8 cellular contexts compared by ENCODE assay signal in genomic region chr1:151198254-151199127, GRCh38. TPM values are rescaled to one million over a fixed set of nuclear protein-coding genes. Genes with fewer than 3 reads are reported as not detected.
DNase-seq lines count a peak whose midpoint lies in the region; TF ChIP-seq lines count a peak whose summit lies in the region.

Gene PIP5K1A (plus strand): TSS chr1:151198552. CDS start chr1:151198997, 445 bp downstream.

- H3K27ac ChIP-seq in HEK293 (ENCODE audit: extremely low read depth, low read depth, low read length): peak within 1 kb of the TSS; percentile 80
- H3K27ac ChIP-seq in subcutaneous abdominal adipose tissue (ENCODE audit: low read depth, low read length): peak within 1 kb of the TSS; percentile 96

- in situ Hi-C loops in SK-MEL-5 (cut with HindIII; ENCODE audit: low pct_unique_long_range_greater_than_20kb, low sequenced_read_pairs): no loop called here

- H2AFZ ChIP-seq in neuron (ENCODE audit: low read depth, low read length): peak within 1 kb of the TSS; percentile 42

- peaks cover 8% of the 10 kb centered on the region for H3K4me1 ChIP-seq in HEK293 (ENCODE audit: control insufficient read depth, insufficient read depth, low read length)
- H3K4me1 ChIP-seq in neuron (ENCODE audit: insufficient read depth, low read length): peaks cover 17% of the 10 kb centered on the region
- peaks cover 2 to 40% (median 31%) of the 10 kb centered on the region in 5 donors for H3K4me1 ChIP-seq in subcutaneous abdominal adipose tissue (ENCODE audit: control insufficient read depth in 5 of 5, insufficient read depth in 5 of 5, low read length in 5 of 5)

- CTCF ChIA-PET in HEK293 (lab: Yijun Ruan, JAX): interaction anchor here (0.5 to 1.0 kb wide), 4 partner anchors 9 to 577 kb away, joined by 3 to 6 read pairs (median 4); no protein-coding TSS in a partner anchor

- peaks cover 14 to 19% of the 10 kb centered on the region in 2 experiments; a peak in 2 of 3 replicates for H3K36me3 ChIP-seq in HEK293 (ENCODE audit: control insufficient read depth in 2 of 2, insufficient read depth in 1 of 2, low read length in 2 of 2)
- peaks cover 15% of the 10 kb centered on the region for H3K36me3 ChIP-seq in neuron (ENCODE audit: insufficient read depth, low read length)
- H3K36me3 ChIP-seq in subcutaneous abdominal adipose tissue (ENCODE audit: control insufficient read depth in 5 of 5, insufficient read depth in 5 of 5, low read length in 5 of 5): peaks cover 0 to 10% (median 5%) of the 10 kb centered on the region in 5 donors

- peak within 1 kb of the TSS; percentile 94 for H3K4me3 ChIP-seq in HEK293 (ENCODE audit: low read depth, low read length)
- H3K4me3 ChIP-seq in neuron (ENCODE audit: low read length): peak within 1 kb of the TSS; percentile 87
- H3K4me3 ChIP-seq in subcutaneous abdominal adipose tissue (ENCODE audit: low read depth in 1 of 5, low read length in 5 of 5): peak within 1 kb of the TSS; percentile 92 to 99 (median 96)

- H3K27me3 ChIP-seq in neuron (ENCODE audit: insufficient read depth, low read length) (no peaks in the 10 kb centered on the region), subcutaneous abdominal adipose tissue (ENCODE audit: control insufficient read depth in 5 of 5, insufficient read depth in 4 of 5, low read length in 5 of 5) (no peaks in the 10 kb centered on the region)

- no peak for TF ChIP-seq CTCF in HEK293 (tag by site-specific recombination; IDR thresholded peaks at IDR 0.05)

- peak within 1 kb of the TSS; percentile 92 to 98 (median 97) for H3K9ac ChIP-seq in subcutaneous abdominal adipose tissue (ENCODE audit: low read length in 5 of 5)

- POLR2A ChIA-PET in HEK293 (lab: Yijun Ruan, JAX): interaction anchor here (0.5 to 2.2 kb wide), 6 partner anchors 9 to 129 kb away, joined by 3 to 12 read pairs (median 6); partner anchors contain the start of genes PSMD4, VPS72 and ZNF687

- peak; percentile 97 for DNase-seq in GDM1 (lab: John Stamatoyannopoulos, UW)
- DNase-seq in MV-4-11 (lab: John Stamatoyannopoulos, UW): peak; percentile 97
- peak; percentile 100 for DNase-seq in SK-MEL-5 (ENCODE audit: low read depth, low spot score)
- DNase-seq in activated naive CD4-positive, alpha-beta T cell treated with Interleukin-2 at 50 U/mL for 16 hours: peak; percentile 98
- peak; percentile 97 for DNase-seq in foreskin melanocyte

- H3K9me3 ChIP-seq in HEK293 (ENCODE audit: control insufficient read depth, insufficient read depth, low read depth, low read length): no peaks in the 10 kb centered on the region
- H3K9me3 ChIP-seq in neuron (ENCODE audit: low read length): no peaks in the 10 kb centered on the region
- H3K9me3 ChIP-seq in subcutaneous abdominal adipose tissue (ENCODE audit: control insufficient read depth in 5 of 5, low read length in 5 of 5): no peaks in the 10 kb centered on the region

TF ChIP-seq in HEK293, 187 proteins besides CTCF, POLR2A, EP300 and RAD21 (continues in another document):
- no peak for TF ChIP-seq ZNF473 (tag by site-specific recombination; IDR thresholded peaks at IDR 0.05)
- no peak for TF ChIP-seq ZNF76 (tag by site-specific recombination; IDR thresholded peaks at IDR 0.05; ENCODE audit: borderline replicate concordance, low read depth)
- TF ChIP-seq ZNF626 (tag by site-specific recombination; IDR thresholded peaks at IDR 0.05): no peak
- TF ChIP-seq ZFHX2 (tag by site-specific recombination; conservative IDR thresholded peaks at IDR 0.05): no peak
- TF ChIP-seq ZNF645 (tag by site-specific recombination; IDR thresholded peaks at IDR 0.05): no peak
- TF ChIP-seq ZNF146 (tag by site-specific recombination; IDR thresholded peaks at IDR 0.05): no peak
- no peak for TF ChIP-seq BCL11B (tag by site-specific recombination; IDR thresholded peaks at IDR 0.05; ENCODE audit: low read depth)
- TF ChIP-seq ZEB2 (tag by site-specific recombination; IDR thresholded peaks at IDR 0.05): peak; percentile 59; the same call in 1 of the 2 replicates
- no peak for TF ChIP-seq ZNF214 (tag by site-specific recombination; IDR thresholded peaks at IDR 0.05; ENCODE audit: borderline replicate concordance)
- no peak for TF ChIP-seq ZNF776 (tag by site-specific recombination; IDR thresholded peaks at IDR 0.05; ENCODE audit: borderline replicate concordance)
- no peak for TF ChIP-seq PRDM4 (tag by site-specific recombination; IDR thresholded peaks at IDR 0.05)
- TF ChIP-seq ZNF174 (tag by site-specific recombination; IDR thresholded peaks at IDR 0.05): no peak
- TF ChIP-seq BCL6B (tag by site-specific recombination; IDR thresholded peaks at IDR 0.05): no peak
- TF ChIP-seq ZNF658 (tag by site-specific recombination; IDR thresholded peaks at IDR 0.05): no peak
- no peak for TF ChIP-seq ZNF132 (tag by site-specific recombination; IDR thresholded peaks at IDR 0.05; ENCODE audit: borderline replicate concordance)
- peak; percentile 66; the same call in 1 of the 2 replicates for TF ChIP-seq ZSCAN30 (tag by site-specific recombination; IDR thresholded peaks at IDR 0.05)
- no peak for TF ChIP-seq ZNF639 (tag by site-specific recombination; IDR thresholded peaks at IDR 0.05)
- peak; percentile 20; the same call in 1 of the 2 replicates for TF ChIP-seq ZNF2 (tag by site-specific recombination; IDR thresholded peaks at IDR 0.05)
- TF ChIP-seq ZBTB8A (tag by site-specific recombination; IDR thresholded peaks at IDR 0.05): 0 out of 2 replicates have a peak, but pooled peaks have one; percentile 5
- no peak for TF ChIP-seq ZNF707 (tag by site-specific recombination; IDR thresholded peaks at IDR 0.05)
- TF ChIP-seq ZFP41 (tag by site-specific recombination; IDR thresholded peaks at IDR 0.05; ENCODE audit: borderline replicate concordance): no peak
- TF ChIP-seq ZNF394 (tag by site-specific recombination; IDR thresholded peaks at IDR 0.05; ENCODE audit: borderline replicate concordance): peak; percentile 21; the same call in 1 of the 2 replicates
- TF ChIP-seq ZNF23 (tag by site-specific recombination; IDR thresholded peaks at IDR 0.05; ENCODE audit: borderline replicate concordance): no peak

RNA-seq across cellular contexts. Expression of gene PIP5K1A, which starts in this region (rescaled TPM):
- 54.5 and 57.0 TPM in 2 replicates for total RNA-seq in SK-MEL-5 (2014; rRNA removed; shearing (Covaris generic))
- 103 and 122 TPM in 2 replicates for polyA plus RNA-seq in SK-MEL-5 (2015; cell fraction: cytosol; rRNA removed)
- polyA plus RNA-seq in SK-MEL-5 (2015; cell fraction: nucleus; rRNA removed): 143 and 164 TPM in 2 replicates

Comparison
In these comparisons a context has a peak if more than half of its experiments do, and no peak if none do; other contexts are left out.
1. Peak in every context shown above with its lines: DNase-seq, H3K4me3 ChIP-seq and H3K27ac ChIP-seq.